Comparison of ENCODE assay signal across 24 cellular contexts in genomic region chr7:140867467-140868314, GRCh38. TPM values are rescaled to one million over a fixed set of nuclear protein-coding genes. Genes with fewer than 3 reads are reported as not detected.
DNase-seq lines count a peak whose midpoint lies in the region; ATAC-seq, FAIRE-seq and TF ChIP-seq lines count a peak whose summit lies in the region.
"Had no signal": no experiment of that assay in that cellular context is flagged by ENCODE, and none has a peak within 500 bp of the region (broad histone marks: within the 10 kb centered on the region; RNA-seq: fewer than 3 reads in every experiment).

No MANE protein-coding gene starts in this region.

- H3K4me2 ChIP-seq in K562 (ENCODE audit: insufficient read depth, low read length), result no peak overlapping the region
- H3K4me2 ChIP-seq: BLaER1 treated with 17β-estradiol and CSF1 and Interleukin-3, amounts not matched to agents 10 nM and 100 nM; KMS-11 had no signal

- no peak overlapping the region for H3K4me3 Mint-ChIP-seq in stimulated activated naive CD8-positive, alpha-beta T cell treated with anti-CD3 and anti-CD28 coated beads, Interleukin-15, Interleukin-2, amounts not matched to agents 100 ng/mL and 50 ng/mL, for 24 hours
- H3K4me3 Mint-ChIP-seq: natural killer cell had no signal

- H3K36me3 ChIP-seq in K562 (ENCODE audit: control insufficient read depth, insufficient read depth, low read length) (peaks cover 2% of the 10 kb centered on the region; the same call in 1 of the 3 replicates), thyroid gland (no peaks in the 10 kb centered on the region)
- H3K36me3 ChIP-seq: sigmoid colon, thoracic aorta had no signal

- H3K79me2 ChIP-seq in K562 (ENCODE audit: control insufficient read depth, insufficient read depth, low read length), result peaks cover 83% of the 10 kb centered on the region

- no peak for DNase-seq in stimulated activated naive CD8-positive, alpha-beta T cell treated with anti-CD3 and anti-CD28 coated beads, Interleukin-15, Interleukin-2, amounts not matched to agents 100 U/mL and 50 U/mL, for 24 hours
- DNase-seq in K562 (ENCODE audit: extremely low read depth in 1 of 4, low spot score in 3 of 4) (no peak), thyroid gland (peak; percentile 6 to 11), NCI-H146 treated with DMSO at 0.1 percent for 48 hours (lab: John Stamatoyannopoulos, UW; ENCODE audit: unreplicated experiment) (no peak), KG1 (lab: John Stamatoyannopoulos, UW) (no peak)
- DNase-seq: activated CD4-positive, alpha-beta T cell treated with anti-CD3 and anti-CD28 coated beads, Interleukin-2, amount 50 U/mL, for 48 hours; cerebellar nuclear complex; effector CD8-positive, alpha-beta T cell; left cardiac atrium; natural killer cell; NCI-H1048; NCI-H2081; NCI-H446 treated with DMSO at 0.1 percent for 48 hours; sigmoid colon; T-helper 2 cell; WERI-Rb-1 had no signal

- no peaks in the 10 kb centered on the region for H3K9me1 ChIP-seq in K562 (ENCODE audit: control insufficient read depth, insufficient read depth, low read length)

- H3K4me1 Mint-ChIP-seq in stimulated activated naive CD8-positive, alpha-beta T cell treated with anti-CD3 and anti-CD28 coated beads, Interleukin-15, Interleukin-2, amounts not matched to agents 100 ng/mL and 50 ng/mL, for 24 hours (ENCODE audit: low read depth), result peaks cover 44% of the 10 kb centered on the region

- H3K9ac ChIP-seq in K562 (ENCODE audit: insufficient read depth in 1 of 2, low read depth in 2 of 2, low read length in 2 of 2), result no peak overlapping the region
- H3K9ac ChIP-seq: BLaER1 treated with 17β-estradiol and CSF1 and Interleukin-3, amounts not matched to agents 10 nM and 100 nM; KMS-11; parathyroid adenoma had no signal

- CTCF ChIA-PET in K562 (lab: Yijun Ruan, JAX; ENCODE audit: low intra/inter-chr PET ratio), result interaction anchor here (0.5 kb wide), 1 partner anchor 163 kb away, joined by 4 read pairs; no protein-coding TSS in a partner anchor

- no TSS peak for BruUV-seq in K562 (replicated peaks; lab: Mats Ljungman, UMichigan)

- intact Hi-C loops in K562 (cut with micrococcal nuclease), result no loop called here
- intact Hi-C loops in thyroid gland (cut with DNase I), result no loop called here

- no peak overlapping the region for H3K4me3 ChIP-seq in K562
- no peak overlapping the region for H3K4me3 ChIP-seq in thyroid gland (replicated peaks in 1 of 3)
- H3K4me3 ChIP-seq: BLaER1 treated with 17β-estradiol and CSF1 and Interleukin-3, amounts not matched to agents 10 nM and 100 nM; sigmoid colon; SK-N-MC; thoracic aorta had no signal

- H3K36me3 Mint-ChIP-seq in stimulated activated naive CD8-positive, alpha-beta T cell treated with anti-CD3 and anti-CD28 coated beads, Interleukin-15, Interleukin-2, amounts not matched to agents 100 ng/mL and 50 ng/mL, for 24 hours (ENCODE audit: low read depth), result peaks cover 32% of the 10 kb centered on the region
- H3K36me3 Mint-ChIP-seq: natural killer cell had no signal

- H4K20me1 ChIP-seq in K562 (replicated peaks; ENCODE audit: control insufficient read depth, insufficient read depth, low read length), result no peaks in the 10 kb centered on the region

- no peak for TF ChIP-seq RAD21 in K562 (CRISPR knock-in tag; conservative IDR thresholded peaks at IDR 0.05 in 1 of 2, IDR thresholded peaks at IDR 0.05 in 1 of 2)

- no peaks in the 10 kb centered on the region for H3K27me3 Mint-ChIP-seq in stimulated activated naive CD8-positive, alpha-beta T cell treated with anti-CD3 and anti-CD28 coated beads, Interleukin-15, Interleukin-2, amounts not matched to agents 100 ng/mL and 50 ng/mL, for 24 hours

- peak overlapping the region; percentile 50 for H3K27ac Mint-ChIP-seq in stimulated activated naive CD8-positive, alpha-beta T cell treated with anti-CD3 and anti-CD28 coated beads, Interleukin-15, Interleukin-2, amounts not matched to agents 100 ng/mL and 50 ng/mL, for 24 hours

- H3K27me3 ChIP-seq in K562 (ENCODE audit: control insufficient read depth in 2 of 2, insufficient read depth in 2 of 2, low read length in 2 of 2) (no peaks in the 10 kb centered on the region), thyroid gland (no peaks in the 10 kb centered on the region)
- H3K27me3 ChIP-seq: BLaER1 treated with 17β-estradiol and CSF1 and Interleukin-3, amounts not matched to agents 10 nM and 100 nM; sigmoid colon had no signal

- no peak for TF ChIP-seq EP300 in K562 (IDR thresholded peaks at IDR 0.05; ENCODE audit: low read length)

- H3K27ac ChIP-seq in K562 (ENCODE audit: extremely low read depth, low read depth, low read length), result no peak overlapping the region
- no peak overlapping the region for H3K27ac ChIP-seq in thyroid gland
- H3K27ac ChIP-seq: BLaER1 treated with 17β-estradiol and CSF1 and Interleukin-3, amounts not matched to agents 10 nM and 100 nM; KMS-11; parathyroid adenoma; sigmoid colon; SK-N-MC; thoracic aorta; WERI-Rb-1 had no signal

- peaks cover 11% of the 10 kb centered on the region for H3K9me3 Mint-ChIP-seq in stimulated activated naive CD8-positive, alpha-beta T cell treated with anti-CD3 and anti-CD28 coated beads, Interleukin-15, Interleukin-2, amounts not matched to agents 100 ng/mL and 50 ng/mL, for 24 hours
- H3K9me3 Mint-ChIP-seq: natural killer cell had no signal

- H3K4me1 ChIP-seq in K562 (replicated peaks in 1 of 2; ENCODE audit: control insufficient read depth in 2 of 2, insufficient read depth in 2 of 2, low read length in 2 of 2) (no peaks in the 10 kb centered on the region), thyroid gland (peaks cover 17 to 25% of the 10 kb centered on the region in 2 donors)

- FAIRE-seq in K562 (lab: Jason Lieb, UNC), result no peak

- H3K9me3 ChIP-seq in K562 (replicated peaks; ENCODE audit: control insufficient read depth, insufficient read depth, low read depth, low read length) (no peaks in the 10 kb centered on the region; the same call in 1 of the 2 replicates), thyroid gland (no peaks in the 10 kb centered on the region)
- H3K9me3 ChIP-seq: sigmoid colon, thoracic aorta had no signal

- WGBS in K562 (ENCODE audit: insufficient coverage, low coverage, missing lambda C conversion rate), result 84% methylated on average over 4 of the region's 4 CpGs
- WGBS in thyroid gland, 2 donors, result 78 to 80% methylated on average over 4 of the region's 4 CpGs

- no peak overlapping the region for H2AFZ ChIP-seq in K562 (ENCODE audit: low read depth, low read length)
- H2AFZ ChIP-seq: parathyroid adenoma had no signal

- TF ChIP-seq CTCF in K562 (IDR thresholded peaks at IDR 0.05 in 2 of 3, conservative IDR thresholded peaks at IDR 0.05 in 1 of 3; ENCODE audit: insufficient read depth in 2 of 3, low read depth in 1 of 3, low read length in 3 of 3), result no peak
- TF ChIP-seq CTCF in thyroid gland (IDR thresholded peaks at IDR 0.05), result no peak

- POLR2A ChIA-PET in K562 (lab: Yijun Ruan, JAX), result no interaction called here

- in situ Hi-C loops in K562 (cut with MboI), result no loop called here

- TF ChIP-seq POLR2A in K562 (conservative IDR thresholded peaks at IDR 0.05) (no peak), thyroid gland (IDR thresholded peaks at IDR 0.05) (no peak)

- ATAC-seq in stimulated activated naive CD8-positive, alpha-beta T cell treated with anti-CD3 and anti-CD28 coated beads, Interleukin-15, Interleukin-2, amounts not matched to agents 100 U/mL and 50 U/mL, for 24 hours, result no peak
- peak; percentile 50 for ATAC-seq in HG03064 (IDR thresholded peaks at IDR 0.05; ENCODE audit: low read depth, unreplicated experiment)
- ATAC-seq in K562, result no peak
- ATAC-seq in GM19455 (IDR thresholded peaks at IDR 0.05; ENCODE audit: unreplicated experiment), result no peak
- ATAC-seq: left cardiac atrium, natural killer cell had no signal

TF ChIP-seq in K562, 482 proteins besides CTCF, POLR2A, EP300 and RAD21:
- peak; percentile 43 for TF ChIP-seq SETDB1 (IDR thresholded peaks at IDR 0.05; ENCODE audit: low read length)
- TF ChIP-seq KLF10 (CRISPR knock-in tag; IDR thresholded peaks at IDR 0.05), result no peak

RNA-seq across cellular contexts. Expression of gene BRAF, which starts 57.0 kb away (rescaled TPM):
- 127 and 304 TPM in 2 replicates for total RNA-seq in K562 (2011; cell fraction: chromatin; rRNA removed; ENCODE audit: low replicate concordance)
- 36.5 and 52.8 TPM in 2 replicates for total RNA-seq in K562 (2011; cell fraction: nucleolus; rRNA removed)
- total RNA-seq in K562 (2011; cell fraction: nucleoplasm; rRNA removed), result 111 and 199 TPM in 2 replicates
- total RNA-seq in K562 (2014; rRNA removed) (16.4 and 17.4 TPM in 2 replicates), K562 (2014; rRNA removed; fragmentation: Illumina TruSeq; extraction: Trizol) (38.3 and 42.7 TPM in 2 replicates), K562 (2015; rRNA removed; fragmentation: Illumina TruSeq; extraction: Trizol) (32.5 and 37.8 TPM in 2 replicates), K562 (2021) (33.4 and 34.1 TPM in 2 replicates), thyroid gland (100 to 1,000 TPM in 2 of 4 donors, 10 to 100 TPM in 2; 71.5 to 135 (median 102) TPM)
- polyA plus RNA-seq in K562 (2011; rRNA removed) (37.2 and 38.5 TPM in 2 replicates), K562 (2014; fragmentation: Illumina TruSeq; extraction: Trizol) (21.9 and 24.1 TPM in 2 replicates), K562 (2014; fragmentation: Nextera tagmentation; extraction: Ambion mirVana) (1 to 10 TPM; 3.6 to 6.6 TPM), K562 (2014; rRNA removed) (14.0 and 15.1 TPM in 2 replicates)
- 12.1 and 24.8 TPM in 2 replicates for polyA plus RNA-seq in K562 (2011; cell fraction: cytosol; rRNA removed)
- polyA plus RNA-seq in K562 (2011; cell fraction: nucleus; rRNA removed), result 34.7 and 51.3 TPM in 2 replicates
- polyA plus RNA-seq in K562 (2012), result 15.7 and 20.2 TPM in 2 replicates
- polyA minus RNA-seq in K562 (2011; rRNA and poly(A)+ RNA removed), result 138 and 189 TPM in 2 replicates
- polyA minus RNA-seq in K562 (2011; cell fraction: cytosol; rRNA and poly(A)+ RNA removed), result 46.0 and 52.5 TPM in 2 replicates
- 63.0 and 111 TPM in 2 replicates for polyA minus RNA-seq in K562 (2011; cell fraction: nucleus; rRNA and poly(A)+ RNA removed)

Comparison
In these comparisons a context has a peak if more than half of its experiments do, and no peak if none do; other contexts are left out.
1. DNase-seq: peak in thyroid gland (2 of 2); none in stimulated activated naive CD8-positive, alpha-beta T cell treated with anti-CD3 and anti-CD28 coated beads, Interleukin-15, Interleukin-2, amounts not matched to agents 100 U/mL and 50 U/mL, for 24 hours (single experiment), K562 (0 of 4), NCI-H146 treated with DMSO at 0.1 percent for 48 hours (single experiment) and KG1 (single experiment).